ENCODE assay signal across 11 cellular contexts in the genomic region with DNA sequence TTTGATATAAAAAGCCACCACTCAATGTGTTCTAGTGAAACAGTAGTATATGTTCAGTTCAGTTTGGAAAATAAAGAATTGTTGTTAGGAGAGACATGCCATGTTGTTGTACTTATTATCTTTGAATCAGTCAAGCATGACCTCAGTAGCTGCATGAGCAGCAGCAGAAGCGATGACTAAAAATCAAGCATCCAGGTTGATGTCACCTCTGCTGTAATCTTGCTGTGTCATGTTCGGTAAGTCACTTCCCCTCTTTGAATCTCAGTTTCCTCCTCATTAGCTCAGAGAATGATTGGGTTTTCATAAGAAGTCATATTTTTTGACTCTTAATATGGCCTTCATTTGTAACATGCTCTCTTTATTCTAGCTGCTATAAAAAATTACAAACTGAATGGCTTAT.
DNase-seq lines count a peak whose midpoint lies in the region; ATAC-seq and TF ChIP-seq lines count a peak whose summit lies in the region.
"Had no signal": no experiment of that assay in that cellular context is flagged by ENCODE, and none has a peak within 500 bp of the region (broad histone marks: within the 10 kb centered on the region; RNA-seq: fewer than 3 reads in every experiment).

No MANE protein-coding gene starts in this region.

- H3K4me1 Mint-ChIP-seq in GM23338 = no peaks in the 10 kb centered on the region; the same call in 2 of the 3 replicates
- H3K4me1 Mint-ChIP-seq: nephron had no signal

- no peaks in the 10 kb centered on the region for H3K4me1 ChIP-seq in GM23338 (ENCODE audit: insufficient read depth)
- peaks cover 0 to 4% (median 0%) of the 10 kb centered on the region in 4 donors for H3K4me1 ChIP-seq in sigmoid colon

- H3K4me3 Mint-ChIP-seq in GM23338 = no peak overlapping the region
- H3K4me3 Mint-ChIP-seq: activated naive CD8-positive, alpha-beta T cell; nephron; T-cell had no signal

- no peak for TF ChIP-seq CTCF in GM23338 (conservative IDR thresholded peaks at IDR 0.05; ENCODE audit: low read depth in 2 of 2)
- no peak for TF ChIP-seq CTCF in kidney epithelial cell (IDR thresholded peaks at IDR 0.05; ENCODE audit: insufficient read depth, low read length, poor library complexity, severe bottlenecking)
- no peak for TF ChIP-seq CTCF in sigmoid colon (IDR thresholded peaks at IDR 0.05)

- peak overlapping the region; percentile 36; the same call in 1 of the 2 replicates for H3K27ac Mint-ChIP-seq in GM23338
- H3K27ac Mint-ChIP-seq: activated naive CD8-positive, alpha-beta T cell; nephron; T-cell had no signal

- no peaks in the 10 kb centered on the region for H3K27me3 ChIP-seq in GM23338 (ENCODE audit: insufficient read depth)
- H3K27me3 ChIP-seq in kidney epithelial cell (ENCODE audit: control insufficient read depth, insufficient read depth, low read length) = no peaks in the 10 kb centered on the region
- H3K27me3 ChIP-seq in sigmoid colon = no peaks in the 10 kb centered on the region

- no peaks in the 10 kb centered on the region for H3K36me3 Mint-ChIP-seq in GM23338 (ENCODE audit: low read depth)

- H4K20me1 ChIP-seq in GM23338 (replicated peaks; ENCODE audit: insufficient read depth) = no peaks in the 10 kb centered on the region

- H3K36me3 ChIP-seq in GM23338 (ENCODE audit: insufficient read depth) (no peaks in the 10 kb centered on the region), kidney epithelial cell (ENCODE audit: control insufficient read depth, insufficient read depth, low read length) (no peaks in the 10 kb centered on the region), sigmoid colon (no peaks in the 10 kb centered on the region)

- H3K79me2 ChIP-seq in GM23338 (replicated peaks; ENCODE audit: insufficient read depth) = no peaks in the 10 kb centered on the region

- peaks cover 2% of the 10 kb centered on the region for H3K27me3 Mint-ChIP-seq in GM23338 (ENCODE audit: insufficient read depth, low read depth, poor library complexity)
- H3K27me3 Mint-ChIP-seq: activated naive CD8-positive, alpha-beta T cell; T-cell had no signal

- DNase-seq in GM23338 (ENCODE audit: low spot score) (no peak), OCI-M1 (lab: John Stamatoyannopoulos, UW) (peak; percentile 20), kidney epithelial cell (ENCODE audit: low read depth) (peak; percentile 77), sigmoid colon (no peak), NCI-H1417 (lab: John Stamatoyannopoulos, UW) (no peak)
- DNase-seq: NCI-H1048, T-cell had no signal

- no peaks in the 10 kb centered on the region; the same call in 1 of the 2 replicates for H3K9me2 ChIP-seq in GM23338 (ENCODE audit: insufficient read depth)

- H3F3A ChIP-seq in GM23338 (replicated peaks; ENCODE audit: low read depth) = no peaks in the 10 kb centered on the region

- 83 to 94% methylated on average over 2 of the region's 2 CpGs for WGBS in sigmoid colon, 2 donors

- no peak for TF ChIP-seq POLR2A in sigmoid colon (IDR thresholded peaks at IDR 0.05)

- H3K9me3 ChIP-seq in sigmoid colon = no peaks in the 10 kb centered on the region

- no peak overlapping the region; the same call in 1 of the 2 replicates for H2AFZ ChIP-seq in GM23338

- TF ChIP-seq EP300 in sigmoid colon (IDR thresholded peaks at IDR 0.05) = no peak

- H3K4me3 ChIP-seq in GM23338 = no peak overlapping the region
- no peak overlapping the region for H3K4me3 ChIP-seq in kidney epithelial cell (ENCODE audit: low read depth, low read length)
- no peak overlapping the region for H3K4me3 ChIP-seq in sigmoid colon

- H3K27ac ChIP-seq in GM23338 (ENCODE audit: low read depth) (no peak overlapping the region), sigmoid colon (no peak overlapping the region)

- H3K9me3 Mint-ChIP-seq in GM23338 = no peaks in the 10 kb centered on the region

- no peak overlapping the region for H3K4me2 ChIP-seq in GM23338

- ATAC-seq in GM18511 (IDR thresholded peaks at IDR 0.05; ENCODE audit: unreplicated experiment) = peak; percentile 57
- ATAC-seq in GM23338 = no peak
- ATAC-seq in HG02763 (IDR thresholded peaks at IDR 0.05; ENCODE audit: unreplicated experiment) = no peak
- ATAC-seq: T-cell had no signal

- intact Hi-C loops in sigmoid colon (cut with DNase I) = no loop called here

TF ChIP-seq in GM23338, 12 proteins besides CTCF, POLR2A, EP300 and RAD21:
- TF ChIP-seq STAT1 (IDR thresholded peaks at IDR 0.05; ENCODE audit: unreplicated experiment) (no peak), JUNB (IDR thresholded peaks at IDR 0.05; ENCODE audit: unreplicated experiment) (no peak), EZH2phosphoT487 (IDR thresholded peaks at IDR 0.05; ENCODE audit: unreplicated experiment) (no peak)
- TF ChIP-seq, protein P1, sequence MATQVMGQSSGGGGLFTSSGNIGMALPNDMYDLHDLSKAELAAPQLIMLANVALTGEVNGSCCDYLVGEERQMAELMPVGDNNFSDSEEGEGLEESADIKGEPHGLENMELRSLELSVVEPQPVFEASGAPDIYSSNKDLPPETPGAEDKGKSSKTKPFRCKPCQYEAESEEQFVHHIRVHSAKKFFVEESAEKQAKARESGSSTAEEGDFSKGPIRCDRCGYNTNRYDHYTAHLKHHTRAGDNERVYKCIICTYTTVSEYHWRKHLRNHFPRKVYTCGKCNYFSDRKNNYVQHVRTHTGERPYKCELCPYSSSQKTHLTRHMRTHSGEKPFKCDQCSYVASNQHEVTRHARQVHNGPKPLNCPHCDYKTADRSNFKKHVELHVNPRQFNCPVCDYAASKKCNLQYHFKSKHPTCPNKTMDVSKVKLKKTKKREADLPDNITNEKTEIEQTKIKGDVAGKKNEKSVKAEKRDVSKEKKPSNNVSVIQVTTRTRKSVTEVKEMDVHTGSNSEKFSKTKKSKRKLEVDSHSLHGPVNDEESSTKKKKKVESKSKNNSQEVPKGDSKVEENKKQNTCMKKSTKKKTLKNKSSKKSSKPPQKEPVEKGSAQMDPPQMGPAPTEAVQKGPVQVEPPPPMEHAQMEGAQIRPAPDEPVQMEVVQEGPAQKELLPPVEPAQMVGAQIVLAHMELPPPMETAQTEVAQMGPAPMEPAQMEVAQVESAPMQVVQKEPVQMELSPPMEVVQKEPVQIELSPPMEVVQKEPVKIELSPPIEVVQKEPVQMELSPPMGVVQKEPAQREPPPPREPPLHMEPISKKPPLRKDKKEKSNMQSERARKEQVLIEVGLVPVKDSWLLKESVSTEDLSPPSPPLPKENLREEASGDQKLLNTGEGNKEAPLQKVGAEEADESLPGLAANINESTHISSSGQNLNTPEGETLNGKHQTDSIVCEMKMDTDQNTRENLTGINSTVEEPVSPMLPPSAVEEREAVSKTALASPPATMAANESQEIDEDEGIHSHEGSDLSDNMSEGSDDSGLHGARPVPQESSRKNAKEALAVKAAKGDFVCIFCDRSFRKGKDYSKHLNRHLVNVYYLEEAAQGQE (IDR thresholded peaks at IDR 0.05; ENCODE audit: unreplicated experiment) = no peak
- TF ChIP-seq, protein P2, sequence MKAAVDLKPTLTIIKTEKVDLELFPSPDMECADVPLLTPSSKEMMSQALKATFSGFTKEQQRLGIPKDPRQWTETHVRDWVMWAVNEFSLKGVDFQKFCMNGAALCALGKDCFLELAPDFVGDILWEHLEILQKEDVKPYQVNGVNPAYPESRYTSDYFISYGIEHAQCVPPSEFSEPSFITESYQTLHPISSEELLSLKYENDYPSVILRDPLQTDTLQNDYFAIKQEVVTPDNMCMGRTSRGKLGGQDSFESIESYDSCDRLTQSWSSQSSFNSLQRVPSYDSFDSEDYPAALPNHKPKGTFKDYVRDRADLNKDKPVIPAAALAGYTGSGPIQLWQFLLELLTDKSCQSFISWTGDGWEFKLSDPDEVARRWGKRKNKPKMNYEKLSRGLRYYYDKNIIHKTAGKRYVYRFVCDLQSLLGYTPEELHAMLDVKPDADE (IDR thresholded peaks at IDR 0.05) = no peak

Comparison
In these comparisons a context has a peak if more than half of its experiments do, and no peak if none do; other contexts are left out.
1. DNase-seq: peak in OCI-M1 (single experiment) and kidney epithelial cell (single experiment); none in GM23338 (single experiment), sigmoid colon (single experiment) and NCI-H1417 (0 of 3).